8 cellular contexts compared by ENCODE assay signal in genomic region chr1:26408604-26409003, GRCh38. TPM values are rescaled to one million over a fixed set of nuclear protein-coding genes. Genes with fewer than 3 reads are reported as not detected.
DNase-seq lines count a peak whose midpoint lies in the region; ATAC-seq, FAIRE-seq and TF ChIP-seq lines count a peak whose summit lies in the region.

No MANE protein-coding gene starts in this region.

- H3K4me1 ChIP-seq in osteoblast (ENCODE audit: insufficient read depth, low read length): peaks cover 4% of the 10 kb centered on the region
- no peaks in the 10 kb centered on the region for H3K4me1 ChIP-seq in tibial artery

- H2AFZ ChIP-seq in osteoblast (ENCODE audit: low read length): no peak overlapping the region

- H3K27me3 ChIP-seq in osteoblast (ENCODE audit: insufficient read depth, low read length) (peaks cover 48% of the 10 kb centered on the region), tibial artery (peaks cover 0 to 48% of the 10 kb centered on the region in 2 donors)

- H3K36me3 ChIP-seq in osteoblast (ENCODE audit: insufficient read depth, low read length) (no peaks in the 10 kb centered on the region), tibial artery (no peaks in the 10 kb centered on the region)

- no peaks in the 10 kb centered on the region for H3K79me2 ChIP-seq in osteoblast (ENCODE audit: insufficient read depth, low read length)

- ATAC-seq in HG03159 (IDR thresholded peaks at IDR 0.05; ENCODE audit: unreplicated experiment): no peak

- intact Hi-C loops in tibial artery (cut with DNase I; ENCODE audit: low total_unique reads): no loop called here

- H3K4me3 ChIP-seq in osteoblast (ENCODE audit: insufficient read depth, low read length): no peak overlapping the region
- no peak overlapping the region for H3K4me3 ChIP-seq in tibial artery

- H3K4me2 ChIP-seq in osteoblast (ENCODE audit: insufficient read depth, low read length): no peak overlapping the region

- H3K9me3 ChIP-seq in osteoblast (ENCODE audit: low read depth, low read length) (no peaks in the 10 kb centered on the region), tibial artery (no peaks in the 10 kb centered on the region)

- POLR2A ChIA-PET in GM10248 (lab: Yijun Ruan, JAX): no interaction called here

- DNase-seq in GM10248 (ENCODE audit: extremely low spot score): peak; percentile 70
- peak; percentile 41 for DNase-seq in RCC 7860 (ENCODE audit: low spot score)
- peak; percentile 58 for DNase-seq in activated T-helper 9 cell treated with anti-CD3 and anti-CD28 coated beads, Interleukin-2, amount 50 U/mL, for 16 hours (ENCODE audit: low read depth)
- peak; percentile 64 for DNase-seq in globus pallidus (ENCODE audit: low spot score)
- DNase-seq in osteoblast (ENCODE audit: insufficient read length, low spot score, missing footprints): peak; percentile 96
- DNase-seq in tibial artery: peak; percentile 70 to 77
- no peak for DNase-seq in NCI-H526 (lab: John Stamatoyannopoulos, UW)

- FAIRE-seq in RCC 7860 (lab: Jason Lieb, UNC): no peak

- CTCF ChIA-PET in GM10248 (lab: Yijun Ruan, JAX): interaction anchor here (5.7 kb wide), 1 partner anchor 8 kb away, joined by 42 read pairs; no protein-coding TSS in a partner anchor

- H4K20me1 ChIP-seq in osteoblast (ENCODE audit: insufficient read depth, low read length): peaks cover 2% of the 10 kb centered on the region

- TF ChIP-seq CTCF in GM10248 (IDR thresholded peaks at IDR 0.05; ENCODE audit: control extremely low read depth, extremely low read depth, low read depth, missing control alignments) (no peak), osteoblast (IDR thresholded peaks at IDR 0.05; ENCODE audit: extremely low read depth, low read depth, low read length) (no peak), tibial artery (IDR thresholded peaks at IDR 0.05) (no peak)

- H3K27ac ChIP-seq in osteoblast (ENCODE audit: low read depth, low read length) (no peak overlapping the region), tibial artery (no peak overlapping the region)

RNA-seq across cellular contexts. Expression of gene LIN28A, which starts 2.0 kb away (rescaled TPM):
- not detected in 2 replicates for total RNA-seq in osteoblast

RNA-seq across cellular contexts. Expression of gene DHDDS, which starts 23.5 kb away (rescaled TPM):
- 56.6 and 63.3 TPM in 2 replicates for total RNA-seq in osteoblast

RNA-seq across cellular contexts. Expression of gene ZNF683, which starts 36.1 kb away (rescaled TPM):
- not detected in 2 replicates for total RNA-seq in osteoblast

RNA-seq across cellular contexts. Expression of gene CRYBG2, which starts 54.7 kb away (rescaled TPM):
- total RNA-seq in osteoblast: not detected in 2 replicates

Comparison
In these comparisons a context has a peak if more than half of its experiments do, and no peak if none do; other contexts are left out.
1. DNase-seq: peak in GM10248 (single experiment), RCC 7860 (single experiment), activated T-helper 9 cell treated with anti-CD3 and anti-CD28 coated beads, Interleukin-2, amount 50 U/mL, for 16 hours (single experiment), globus pallidus (single experiment), osteoblast (single experiment) and tibial artery (2 of 2); none in NCI-H526 (0 of 2).